In genomic region chr4:152724494-152724893, GRCh38 we compare ENCODE assay signal across 30 cellular contexts.
"Had no signal": no experiment of that assay in that cellular context is flagged by ENCODE, and none has a peak within 500 bp of the region (broad histone marks: within the 10 kb centered on the region; RNA-seq: fewer than 3 reads in every experiment).

No MANE protein-coding gene starts in this region.

- H3K4me3 ChIP-seq: coronary artery, dorsolateral prefrontal cortex had no signal

- ATAC-seq: activated CD4-positive, CD25-positive, alpha-beta regulatory T cell treated with anti-CD3 and anti-CD28 coated beads, Interleukin-2, amount 50 U/mL, for 24 hours; activated CD8-positive, alpha-beta T cell treated with anti-CD3 and anti-CD28 coated beads for 36 hours; activated T-cell treated with anti-CD3 and anti-CD28 coated beads, Interleukin-2, amount 50 U/mL, for 4 hours; activated T-helper 17 cell treated with anti-CD3 and anti-CD28 coated beads, Interleukin-2, amount 50 U/mL, for 72 hours; esophagus mucosa; T-helper 17 cell had no signal

- H3K27ac ChIP-seq: brain microvascular endothelial cell, coronary artery, dorsolateral prefrontal cortex, WERI-Rb-1 had no signal

- H3K27me3 ChIP-seq: brain microvascular endothelial cell had no signal

- FAIRE-seq: astrocyte, bronchial epithelial cell, frontal cortex had no signal

- H3K36me3 ChIP-seq: brain microvascular endothelial cell, WERI-Rb-1 had no signal

- DNase-seq: activated B cell treated with CpG ODN at 0.5 μM for 24 hours; activated CD4-positive, alpha-beta T cell treated with anti-CD3 and anti-CD28 coated beads for 48 hours; activated CD4-positive, alpha-beta T cell treated with anti-CD3 and anti-CD28 coated beads, Interleukin-2, amount 50 U/mL, for 1 hour; activated CD4-positive, alpha-beta T cell treated with anti-CD3 and anti-CD28 coated beads, Interleukin-2, amount 50 U/mL, for 48 hours; activated CD8-positive, alpha-beta memory T cell treated with anti-CD3 and anti-CD28 coated beads for 24 hours; activated CD8-positive, alpha-beta T cell treated with anti-CD3 and anti-CD28 coated beads for 36 hours; activated effector memory CD4-positive, alpha-beta T cell treated with Interleukin-2 at 50 U/mL for 16 hours; activated gamma-delta T cell treated with Interleukin-2 at 50 U/mL for 16 hours; activated naive CD4-positive, alpha-beta T cell treated with anti-CD3 and anti-CD28 coated beads, Interleukin-2, amount 50 U/mL, for 16 hours; activated naive CD4-positive, alpha-beta T cell treated with Interleukin-2 at 50 U/mL for 16 hours; activated T-cell treated with anti-CD3 and anti-CD28 coated beads, Interleukin-2, amount 50 U/mL, for 4 hours; amniotic stem cell; anterior cingulate cortex; brain microvascular endothelial cell; dorsolateral prefrontal cortex; effector memory CD4-positive, alpha-beta T cell; endodermal cell; foreskin fibroblast; glutamatergic neuron; T-helper 1 cell; T-helper 17 cell; T1000; WERI-Rb-1 had no signal
